Comparison of ENCODE assay signal across 1 cellular context in the genomic region with DNA sequence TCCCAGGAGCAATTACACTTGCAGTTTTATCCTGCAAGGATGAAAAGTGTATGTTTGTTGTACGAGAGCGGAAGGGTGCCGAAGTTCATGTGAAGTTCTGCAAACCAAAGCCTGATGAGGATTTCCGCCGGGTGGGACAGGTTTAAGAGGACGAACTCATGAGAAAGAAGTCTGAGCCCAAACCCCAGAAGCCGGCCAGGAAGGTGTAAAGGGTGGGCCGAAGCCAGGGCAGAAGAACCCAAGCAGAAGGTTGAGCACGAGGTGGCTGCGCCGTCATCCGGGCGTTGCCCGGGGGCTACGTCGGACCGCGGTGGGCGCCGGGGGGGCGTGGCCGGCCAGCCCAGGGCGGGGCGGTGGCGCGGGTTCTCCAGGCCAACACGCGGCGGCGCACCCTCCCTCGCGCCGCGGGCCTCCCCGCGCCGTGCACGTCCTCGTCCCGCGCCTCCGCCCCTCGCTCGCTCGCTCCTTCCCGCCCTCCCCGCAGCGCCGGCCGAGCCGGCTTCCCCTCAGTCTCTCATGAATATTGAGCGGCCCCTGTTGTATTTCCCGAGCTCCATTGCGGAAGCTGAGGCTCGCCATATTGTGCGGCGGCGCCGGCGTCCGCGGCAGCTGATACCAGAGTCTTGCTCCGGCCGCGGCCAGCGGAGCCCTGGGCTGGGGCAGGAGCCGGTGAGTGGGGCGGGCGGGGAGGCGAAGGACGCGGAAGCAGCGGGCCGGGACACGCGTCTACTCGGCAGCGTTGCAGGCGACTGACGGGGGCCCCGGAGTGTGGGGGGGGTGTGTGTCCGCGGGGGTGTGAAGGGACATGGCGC.
A peak's percentile ranks its signal among the peaks of the same experiment; 100 is the strongest.
TF ChIP-seq lines count a peak whose summit lies in the region.

A gene (plus strand): TSS at position 578 of the 812 bp plus-strand sequence. CDS start 41,996 bp downstream, outside the sequence.

TF ChIP-seq in K562, 482 proteins besides CTCF, POLR2A, EP300 and RAD21 (continued from another document and continues in another):
- TF ChIP-seq, protein P1, sequence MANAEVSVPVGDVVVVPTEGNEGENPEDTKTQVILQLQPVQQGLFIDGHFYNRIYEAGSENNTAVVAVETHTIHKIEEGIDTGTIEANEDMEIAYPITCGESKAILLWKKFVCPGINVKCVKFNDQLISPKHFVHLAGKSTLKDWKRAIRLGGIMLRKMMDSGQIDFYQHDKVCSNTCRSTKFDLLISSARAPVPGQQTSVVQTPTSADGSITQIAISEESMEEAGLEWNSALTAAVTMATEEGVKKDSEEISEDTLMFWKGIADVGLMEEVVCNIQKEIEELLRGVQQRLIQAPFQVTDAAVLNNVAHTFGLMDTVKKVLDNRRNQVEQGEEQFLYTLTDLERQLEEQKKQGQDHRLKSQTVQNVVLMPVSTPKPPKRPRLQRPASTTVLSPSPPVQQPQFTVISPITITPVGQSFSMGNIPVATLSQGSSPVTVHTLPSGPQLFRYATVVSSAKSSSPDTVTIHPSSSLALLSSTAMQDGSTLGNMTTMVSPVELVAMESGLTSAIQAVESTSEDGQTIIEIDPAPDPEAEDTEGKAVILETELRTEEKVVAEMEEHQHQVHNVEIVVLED (CRISPR knock-in tag; IDR thresholded peaks at IDR 0.05) = peak; percentile 90
- peak in 1 of 2 experiments; percentile 93; a peak in 2 of 4 replicates for TF ChIP-seq MAZ (CRISPR knock-in tag; conservative IDR thresholded peaks at IDR 0.05 in 1 of 2, IDR thresholded peaks at IDR 0.05 in 1 of 2)
- no peak for TF ChIP-seq BCL6 (CRISPR knock-in tag; IDR thresholded peaks at IDR 0.05)
- 0 out of 2 replicates have a peak, but pooled peaks have one; percentile 46 for TF ChIP-seq GABPB1 (CRISPR knock-in tag; IDR thresholded peaks at IDR 0.05)
- TF ChIP-seq, protein P2, sequence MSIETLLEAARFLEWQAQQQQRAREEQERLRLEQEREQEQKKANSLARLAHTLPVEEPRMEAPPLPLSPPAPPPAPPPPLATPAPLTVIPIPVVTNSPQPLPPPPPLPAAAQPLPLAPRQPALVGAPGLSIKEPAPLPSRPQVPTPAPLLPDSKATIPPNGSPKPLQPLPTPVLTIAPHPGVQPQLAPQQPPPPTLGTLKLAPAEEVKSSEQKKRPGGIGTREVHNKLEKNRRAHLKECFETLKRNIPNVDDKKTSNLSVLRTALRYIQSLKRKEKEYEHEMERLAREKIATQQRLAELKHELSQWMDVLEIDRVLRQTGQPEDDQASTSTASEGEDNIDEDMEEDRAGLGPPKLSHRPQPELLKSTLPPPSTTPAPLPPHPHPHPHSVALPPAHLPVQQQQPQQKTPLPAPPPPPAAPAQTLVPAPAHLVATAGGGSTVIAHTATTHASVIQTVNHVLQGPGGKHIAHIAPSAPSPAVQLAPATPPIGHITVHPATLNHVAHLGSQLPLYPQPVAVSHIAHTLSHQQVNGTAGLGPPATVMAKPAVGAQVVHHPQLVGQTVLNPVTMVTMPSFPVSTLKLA (conservative IDR thresholded peaks at IDR 0.05) = peak in 1 of 2 experiments; percentile 68; a peak in 2 of 4 replicates
- TF ChIP-seq ZNF586 (CRISPR knock-in tag; conservative IDR thresholded peaks at IDR 0.05) = 0 out of 2 replicates have a peak, but pooled peaks have one; percentile 70
- TF ChIP-seq NFIC (IDR thresholded peaks at IDR 0.05) = 0 out of 2 replicates have a peak, but pooled peaks have one; percentile 32
- peak; percentile 66; the same call in 1 of the 2 replicates for TF ChIP-seq NFRKB (IDR thresholded peaks at IDR 0.05; ENCODE audit: low read depth)
- peak; percentile 35; the same call in 1 of the 2 replicates for TF ChIP-seq CREB1 (IDR thresholded peaks at IDR 0.05)
- peak; percentile 65; the same call in 1 of the 2 replicates for TF ChIP-seq CREB1 (CRISPR knock-in tag; IDR thresholded peaks at IDR 0.05)
- TF ChIP-seq RCOR1 (IDR thresholded peaks at IDR 0.05; ENCODE audit: borderline replicate concordance in 1 of 2, low read depth in 2 of 2, low read length in 2 of 2) = peak in 1 of 2 experiments; percentile 1; a peak in 1 of 4 replicates
- no peak for TF ChIP-seq PHB2 (IDR thresholded peaks at IDR 0.05; ENCODE audit: low read depth)
- TF ChIP-seq DACH1 (IDR thresholded peaks at IDR 0.05; ENCODE audit: partially characterized antibody) = peak; percentile 3
- TF ChIP-seq EGR1 (conservative IDR thresholded peaks at IDR 0.05) = no peak
- peak; percentile 75 for TF ChIP-seq FIP1L1 (IDR thresholded peaks at IDR 0.05; ENCODE audit: low read depth, low read length, poor library complexity, severe bottlenecking)
- TF ChIP-seq HDAC1 (IDR thresholded peaks at IDR 0.05) = peak in 1 of 2 experiments; percentile 22; a peak in 1 of 4 replicates
- TF ChIP-seq CBX3 (IDR thresholded peaks at IDR 0.05; ENCODE audit: borderline replicate concordance in 1 of 2, low read length in 2 of 2) = peak in 1 of 2 experiments; percentile 50; a peak in 2 of 3 replicates
- peak; percentile 89; the same call in 1 of the 2 replicates for TF ChIP-seq KLF13 (tag; IDR thresholded peaks at IDR 0.05; ENCODE audit: borderline replicate concordance, low read depth)
- TF ChIP-seq NFXL1 (CRISPR knock-in tag; IDR thresholded peaks at IDR 0.05) = no peak
- TF ChIP-seq, protein P3, sequence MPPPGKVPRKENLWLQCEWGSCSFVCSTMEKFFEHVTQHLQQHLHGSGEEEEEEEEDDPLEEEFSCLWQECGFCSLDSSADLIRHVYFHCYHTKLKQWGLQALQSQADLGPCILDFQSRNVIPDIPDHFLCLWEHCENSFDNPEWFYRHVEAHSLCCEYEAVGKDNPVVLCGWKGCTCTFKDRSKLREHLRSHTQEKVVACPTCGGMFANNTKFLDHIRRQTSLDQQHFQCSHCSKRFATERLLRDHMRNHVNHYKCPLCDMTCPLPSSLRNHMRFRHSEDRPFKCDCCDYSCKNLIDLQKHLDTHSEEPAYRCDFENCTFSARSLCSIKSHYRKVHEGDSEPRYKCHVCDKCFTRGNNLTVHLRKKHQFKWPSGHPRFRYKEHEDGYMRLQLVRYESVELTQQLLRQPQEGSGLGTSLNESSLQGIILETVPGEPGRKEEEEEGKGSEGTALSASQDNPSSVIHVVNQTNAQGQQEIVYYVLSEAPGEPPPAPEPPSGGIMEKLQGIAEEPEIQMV (tag; conservative IDR thresholded peaks at IDR 0.05; ENCODE audit: low read depth) = peak; percentile 69
- 0 out of 2 replicates have a peak, but pooled peaks have one; percentile 3 for TF ChIP-seq ZNF57 (CRISPR knock-in tag; IDR thresholded peaks at IDR 0.05)
- TF ChIP-seq, protein P4, sequence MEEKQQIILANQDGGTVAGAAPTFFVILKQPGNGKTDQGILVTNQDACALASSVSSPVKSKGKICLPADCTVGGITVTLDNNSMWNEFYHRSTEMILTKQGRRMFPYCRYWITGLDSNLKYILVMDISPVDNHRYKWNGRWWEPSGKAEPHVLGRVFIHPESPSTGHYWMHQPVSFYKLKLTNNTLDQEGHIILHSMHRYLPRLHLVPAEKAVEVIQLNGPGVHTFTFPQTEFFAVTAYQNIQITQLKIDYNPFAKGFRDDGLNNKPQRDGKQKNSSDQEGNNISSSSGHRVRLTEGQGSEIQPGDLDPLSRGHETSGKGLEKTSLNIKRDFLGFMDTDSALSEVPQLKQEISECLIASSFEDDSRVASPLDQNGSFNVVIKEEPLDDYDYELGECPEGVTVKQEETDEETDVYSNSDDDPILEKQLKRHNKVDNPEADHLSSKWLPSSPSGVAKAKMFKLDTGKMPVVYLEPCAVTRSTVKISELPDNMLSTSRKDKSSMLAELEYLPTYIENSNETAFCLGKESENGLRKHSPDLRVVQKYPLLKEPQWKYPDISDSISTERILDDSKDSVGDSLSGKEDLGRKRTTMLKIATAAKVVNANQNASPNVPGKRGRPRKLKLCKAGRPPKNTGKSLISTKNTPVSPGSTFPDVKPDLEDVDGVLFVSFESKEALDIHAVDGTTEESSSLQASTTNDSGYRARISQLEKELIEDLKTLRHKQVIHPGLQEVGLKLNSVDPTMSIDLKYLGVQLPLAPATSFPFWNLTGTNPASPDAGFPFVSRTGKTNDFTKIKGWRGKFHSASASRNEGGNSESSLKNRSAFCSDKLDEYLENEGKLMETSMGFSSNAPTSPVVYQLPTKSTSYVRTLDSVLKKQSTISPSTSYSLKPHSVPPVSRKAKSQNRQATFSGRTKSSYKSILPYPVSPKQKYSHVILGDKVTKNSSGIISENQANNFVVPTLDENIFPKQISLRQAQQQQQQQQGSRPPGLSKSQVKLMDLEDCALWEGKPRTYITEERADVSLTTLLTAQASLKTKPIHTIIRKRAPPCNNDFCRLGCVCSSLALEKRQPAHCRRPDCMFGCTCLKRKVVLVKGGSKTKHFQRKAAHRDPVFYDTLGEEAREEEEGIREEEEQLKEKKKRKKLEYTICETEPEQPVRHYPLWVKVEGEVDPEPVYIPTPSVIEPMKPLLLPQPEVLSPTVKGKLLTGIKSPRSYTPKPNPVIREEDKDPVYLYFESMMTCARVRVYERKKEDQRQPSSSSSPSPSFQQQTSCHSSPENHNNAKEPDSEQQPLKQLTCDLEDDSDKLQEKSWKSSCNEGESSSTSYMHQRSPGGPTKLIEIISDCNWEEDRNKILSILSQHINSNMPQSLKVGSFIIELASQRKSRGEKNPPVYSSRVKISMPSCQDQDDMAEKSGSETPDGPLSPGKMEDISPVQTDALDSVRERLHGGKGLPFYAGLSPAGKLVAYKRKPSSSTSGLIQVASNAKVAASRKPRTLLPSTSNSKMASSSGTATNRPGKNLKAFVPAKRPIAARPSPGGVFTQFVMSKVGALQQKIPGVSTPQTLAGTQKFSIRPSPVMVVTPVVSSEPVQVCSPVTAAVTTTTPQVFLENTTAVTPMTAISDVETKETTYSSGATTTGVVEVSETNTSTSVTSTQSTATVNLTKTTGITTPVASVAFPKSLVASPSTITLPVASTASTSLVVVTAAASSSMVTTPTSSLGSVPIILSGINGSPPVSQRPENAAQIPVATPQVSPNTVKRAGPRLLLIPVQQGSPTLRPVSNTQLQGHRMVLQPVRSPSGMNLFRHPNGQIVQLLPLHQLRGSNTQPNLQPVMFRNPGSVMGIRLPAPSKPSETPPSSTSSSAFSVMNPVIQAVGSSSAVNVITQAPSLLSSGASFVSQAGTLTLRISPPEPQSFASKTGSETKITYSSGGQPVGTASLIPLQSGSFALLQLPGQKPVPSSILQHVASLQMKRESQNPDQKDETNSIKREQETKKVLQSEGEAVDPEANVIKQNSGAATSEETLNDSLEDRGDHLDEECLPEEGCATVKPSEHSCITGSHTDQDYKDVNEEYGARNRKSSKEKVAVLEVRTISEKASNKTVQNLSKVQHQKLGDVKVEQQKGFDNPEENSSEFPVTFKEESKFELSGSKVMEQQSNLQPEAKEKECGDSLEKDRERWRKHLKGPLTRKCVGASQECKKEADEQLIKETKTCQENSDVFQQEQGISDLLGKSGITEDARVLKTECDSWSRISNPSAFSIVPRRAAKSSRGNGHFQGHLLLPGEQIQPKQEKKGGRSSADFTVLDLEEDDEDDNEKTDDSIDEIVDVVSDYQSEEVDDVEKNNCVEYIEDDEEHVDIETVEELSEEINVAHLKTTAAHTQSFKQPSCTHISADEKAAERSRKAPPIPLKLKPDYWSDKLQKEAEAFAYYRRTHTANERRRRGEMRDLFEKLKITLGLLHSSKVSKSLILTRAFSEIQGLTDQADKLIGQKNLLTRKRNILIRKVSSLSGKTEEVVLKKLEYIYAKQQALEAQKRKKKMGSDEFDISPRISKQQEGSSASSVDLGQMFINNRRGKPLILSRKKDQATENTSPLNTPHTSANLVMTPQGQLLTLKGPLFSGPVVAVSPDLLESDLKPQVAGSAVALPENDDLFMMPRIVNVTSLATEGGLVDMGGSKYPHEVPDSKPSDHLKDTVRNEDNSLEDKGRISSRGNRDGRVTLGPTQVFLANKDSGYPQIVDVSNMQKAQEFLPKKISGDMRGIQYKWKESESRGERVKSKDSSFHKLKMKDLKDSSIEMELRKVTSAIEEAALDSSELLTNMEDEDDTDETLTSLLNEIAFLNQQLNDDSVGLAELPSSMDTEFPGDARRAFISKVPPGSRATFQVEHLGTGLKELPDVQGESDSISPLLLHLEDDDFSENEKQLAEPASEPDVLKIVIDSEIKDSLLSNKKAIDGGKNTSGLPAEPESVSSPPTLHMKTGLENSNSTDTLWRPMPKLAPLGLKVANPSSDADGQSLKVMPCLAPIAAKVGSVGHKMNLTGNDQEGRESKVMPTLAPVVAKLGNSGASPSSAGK (IDR thresholded peaks at IDR 0.05) = peak; percentile 97
- TF ChIP-seq HOXB6 (CRISPR knock-in tag; IDR thresholded peaks at IDR 0.05; ENCODE audit: borderline replicate concordance) = no peak
- no peak for TF ChIP-seq TCF7 (IDR thresholded peaks at IDR 0.05; ENCODE audit: borderline replicate concordance)
- peak; percentile 81; the same call in 1 of the 2 replicates for TF ChIP-seq CTBP1 (IDR thresholded peaks at IDR 0.05; ENCODE audit: borderline replicate concordance)
- peak; percentile 37 for TF ChIP-seq U2AF1 (optimal IDR thresholded peaks at IDR 0.05; ENCODE audit: low read depth, low read length)
- no peak for TF ChIP-seq ZNF551 (CRISPR knock-in tag; IDR thresholded peaks at IDR 0.05)
- TF ChIP-seq HNRNPK (IDR thresholded peaks at IDR 0.05; ENCODE audit: low read depth, low read length, poor library complexity, severe bottlenecking) = peak; percentile 52
- 0 out of 2 replicates have a peak, but pooled peaks have one; percentile 43 for TF ChIP-seq ZNF41 (CRISPR knock-in tag; conservative IDR thresholded peaks at IDR 0.05)
- TF ChIP-seq SNRNP70 (optimal IDR thresholded peaks at IDR 0.05; ENCODE audit: low read depth, low read length) = no peak
- TF ChIP-seq PCBP1 (IDR thresholded peaks at IDR 0.05; ENCODE audit: low read depth, low read length, poor library complexity, severe bottlenecking) = peak; percentile 75
- peak; percentile 62 for TF ChIP-seq ZFX (CRISPR knock-in tag; IDR thresholded peaks at IDR 0.05)
- peak; percentile 30; the same call in 1 of the 2 replicates for TF ChIP-seq NFE2 (IDR thresholded peaks at IDR 0.05; ENCODE audit: low read depth)
- TF ChIP-seq, protein P5, sequence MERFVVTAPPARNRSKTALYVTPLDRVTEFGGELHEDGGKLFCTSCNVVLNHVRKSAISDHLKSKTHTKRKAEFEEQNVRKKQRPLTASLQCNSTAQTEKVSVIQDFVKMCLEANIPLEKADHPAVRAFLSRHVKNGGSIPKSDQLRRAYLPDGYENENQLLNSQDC (CRISPR knock-in tag; IDR thresholded peaks at IDR 0.05) = no peak
- peak; percentile 79 for TF ChIP-seq SUPT5H (IDR thresholded peaks at IDR 0.05)
- no peak for TF ChIP-seq ZNF507 (tag; conservative IDR thresholded peaks at IDR 0.05)
- TF ChIP-seq PCBP2 (IDR thresholded peaks at IDR 0.05; ENCODE audit: low read depth, low read length, poor library complexity, severe bottlenecking) = peak; percentile 26
- peak in 1 of 2 experiments; percentile 29; a peak in 1 of 4 replicates for TF ChIP-seq KDM4B (IDR thresholded peaks at IDR 0.05; ENCODE audit: borderline replicate concordance in 2 of 2, low read depth in 1 of 2)
- TF ChIP-seq FOXJ2 (tag; IDR thresholded peaks at IDR 0.05) = 0 out of 2 replicates have a peak, but pooled peaks have one; percentile 30
- peak; percentile 53 for TF ChIP-seq SP1 (CRISPR knock-in tag; IDR thresholded peaks at IDR 0.05)
- TF ChIP-seq HNRNPH1 (optimal IDR thresholded peaks at IDR 0.05; ENCODE audit: low read depth, low read length) = no peak
- peak; percentile 13 for TF ChIP-seq KDM5B (IDR thresholded peaks at IDR 0.05; ENCODE audit: insufficient replicate concordance, low read depth, low read length)
- TF ChIP-seq TCF3 (CRISPR knock-in tag; IDR thresholded peaks at IDR 0.05) = peak; percentile 7; the same call in 1 of the 2 replicates
